ENCODE assay signal across 1 cellular context in the genomic region with DNA sequence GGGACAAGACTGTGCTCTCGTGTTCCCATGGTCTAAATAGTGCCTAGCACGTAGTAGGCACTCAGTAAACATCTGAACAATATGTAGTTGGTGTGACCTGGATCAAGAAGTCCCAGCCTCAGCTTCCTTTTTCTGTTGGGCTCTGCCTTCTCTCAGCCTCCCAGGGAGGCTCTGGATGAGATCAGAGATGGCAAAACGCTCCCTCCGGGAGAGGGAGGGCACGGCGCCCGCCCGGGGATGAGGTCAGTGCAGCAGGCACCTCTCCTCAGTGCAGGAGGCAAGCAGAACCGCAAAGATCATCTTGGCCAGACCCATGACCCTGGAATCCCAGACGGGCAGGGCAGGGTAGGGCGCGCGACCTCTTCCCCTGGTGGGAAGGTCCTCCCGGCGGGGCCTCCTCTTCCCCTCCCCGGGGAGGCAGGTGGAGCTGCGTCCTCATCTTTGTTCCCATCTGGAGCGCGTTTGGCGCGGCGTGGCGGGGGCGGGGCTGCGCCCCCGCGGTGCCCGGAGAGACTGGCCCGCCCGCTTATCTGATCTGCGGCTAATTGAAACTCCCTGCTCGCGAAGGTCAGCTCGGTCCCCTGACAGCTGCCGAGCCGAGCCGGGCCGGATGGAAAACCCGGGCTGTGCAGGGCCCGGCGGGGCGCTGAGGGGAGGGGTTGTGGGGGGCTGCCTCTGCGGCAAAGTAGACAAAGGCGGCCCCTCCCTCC.
A peak's percentile ranks its signal among the peaks of the same experiment; 100 is the strongest.
TF ChIP-seq lines count a peak whose summit lies in the region.

No MANE protein-coding gene starts in this region.

TF ChIP-seq in HepG2, 621 proteins besides CTCF, POLR2A, EP300 and RAD21 (continued from another document and continues in another):
- TF ChIP-seq, protein P1, sequence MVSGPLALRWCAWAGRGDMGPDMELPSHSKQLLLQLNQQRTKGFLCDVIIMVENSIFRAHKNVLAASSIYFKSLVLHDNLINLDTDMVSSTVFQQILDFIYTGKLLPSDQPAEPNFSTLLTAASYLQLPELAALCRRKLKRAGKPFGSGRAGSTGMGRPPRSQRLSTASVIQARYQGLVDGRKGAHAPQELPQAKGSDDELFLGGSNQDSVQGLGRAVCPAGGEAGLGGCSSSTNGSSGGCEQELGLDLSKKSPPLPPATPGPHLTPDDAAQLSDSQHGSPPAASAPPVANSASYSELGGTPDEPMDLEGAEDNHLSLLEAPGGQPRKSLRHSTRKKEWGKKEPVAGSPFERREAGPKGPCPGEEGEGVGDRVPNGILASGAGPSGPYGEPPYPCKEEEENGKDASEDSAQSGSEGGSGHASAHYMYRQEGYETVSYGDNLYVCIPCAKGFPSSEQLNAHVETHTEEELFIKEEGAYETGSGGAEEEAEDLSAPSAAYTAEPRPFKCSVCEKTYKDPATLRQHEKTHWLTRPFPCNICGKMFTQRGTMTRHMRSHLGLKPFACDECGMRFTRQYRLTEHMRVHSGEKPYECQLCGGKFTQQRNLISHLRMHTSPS (CRISPR knock-in tag; IDR thresholded peaks at IDR 0.05; ENCODE audit: low read depth), result peak; percentile 85
- TF ChIP-seq HNRNPL (IDR thresholded peaks at IDR 0.05; ENCODE audit: low read depth, low read length) (peak; percentile 74), NFKBIZ (CRISPR knock-in tag; IDR thresholded peaks at IDR 0.05) (0 out of 2 replicates have a peak, but pooled peaks have one; percentile 21), KDM2A (CRISPR knock-in tag; IDR thresholded peaks at IDR 0.05; ENCODE audit: borderline replicate concordance, low read depth) (peak; percentile 53; the same call in 1 of the 2 replicates), CCDC6 (CRISPR knock-in tag; IDR thresholded peaks at IDR 0.05) (0 out of 2 replicates have a peak, but pooled peaks have one; percentile 41), ZC3H13 (CRISPR knock-in tag; IDR thresholded peaks at IDR 0.05) (no peak), ZNF292 (CRISPR knock-in tag; IDR thresholded peaks at IDR 0.05; ENCODE audit: borderline replicate concordance, low read depth) (peak; percentile 45; the same call in 1 of the 2 replicates), ZNF335 (CRISPR knock-in tag; IDR thresholded peaks at IDR 0.05) (0 out of 2 replicates have a peak, but pooled peaks have one; percentile 38), MED1 (CRISPR knock-in tag; IDR thresholded peaks at IDR 0.05) (no peak), ASH2L (IDR thresholded peaks at IDR 0.05; ENCODE audit: insufficient read length, low read depth, low read length) (peak; percentile 22), ZNF883 (CRISPR knock-in tag; IDR thresholded peaks at IDR 0.05; ENCODE audit: not compliant biosample characterization) (no peak), SAP130 (CRISPR knock-in tag; IDR thresholded peaks at IDR 0.05; ENCODE audit: low read depth) (peak; percentile 77), ZNF205 (CRISPR knock-in tag; IDR thresholded peaks at IDR 0.05) (peak; percentile 45; the same call in 1 of the 2 replicates), ZMAT3 (CRISPR knock-in tag; conservative IDR thresholded peaks at IDR 0.05) (0 out of 2 replicates have a peak, but pooled peaks have one; percentile 49), ELF3 (CRISPR knock-in tag; IDR thresholded peaks at IDR 0.05) (peak; percentile 16; the same call in 1 of the 2 replicates), ETV5 (CRISPR knock-in tag; IDR thresholded peaks at IDR 0.05; ENCODE audit: borderline replicate concordance) (no peak), MAFG (CRISPR knock-in tag; IDR thresholded peaks at IDR 0.05) (no peak), MEIS1 (CRISPR knock-in tag; IDR thresholded peaks at IDR 0.05; ENCODE audit: borderline replicate concordance) (0 out of 2 replicates have a peak, but pooled peaks have one; percentile 29), HNRNPLL (IDR thresholded peaks at IDR 0.05; ENCODE audit: low read depth, low read length, poor library complexity, severe bottlenecking) (peak; percentile 70), ZBTB1 (CRISPR knock-in tag; IDR thresholded peaks at IDR 0.05; ENCODE audit: borderline replicate concordance) (no peak), CENPX (CRISPR knock-in tag; IDR thresholded peaks at IDR 0.05) (no peak), ZFX (CRISPR knock-in tag; IDR thresholded peaks at IDR 0.05; ENCODE audit: low read depth) (peak; percentile 58), ZNF496 (CRISPR knock-in tag; IDR thresholded peaks at IDR 0.05; ENCODE audit: insufficient replicate concordance) (no peak), TP53 (CRISPR knock-in tag; conservative IDR thresholded peaks at IDR 0.05) (no peak), SMC3 (IDR thresholded peaks at IDR 0.05; ENCODE audit: low read length) (no peak)
- TF ChIP-seq, protein P2, sequence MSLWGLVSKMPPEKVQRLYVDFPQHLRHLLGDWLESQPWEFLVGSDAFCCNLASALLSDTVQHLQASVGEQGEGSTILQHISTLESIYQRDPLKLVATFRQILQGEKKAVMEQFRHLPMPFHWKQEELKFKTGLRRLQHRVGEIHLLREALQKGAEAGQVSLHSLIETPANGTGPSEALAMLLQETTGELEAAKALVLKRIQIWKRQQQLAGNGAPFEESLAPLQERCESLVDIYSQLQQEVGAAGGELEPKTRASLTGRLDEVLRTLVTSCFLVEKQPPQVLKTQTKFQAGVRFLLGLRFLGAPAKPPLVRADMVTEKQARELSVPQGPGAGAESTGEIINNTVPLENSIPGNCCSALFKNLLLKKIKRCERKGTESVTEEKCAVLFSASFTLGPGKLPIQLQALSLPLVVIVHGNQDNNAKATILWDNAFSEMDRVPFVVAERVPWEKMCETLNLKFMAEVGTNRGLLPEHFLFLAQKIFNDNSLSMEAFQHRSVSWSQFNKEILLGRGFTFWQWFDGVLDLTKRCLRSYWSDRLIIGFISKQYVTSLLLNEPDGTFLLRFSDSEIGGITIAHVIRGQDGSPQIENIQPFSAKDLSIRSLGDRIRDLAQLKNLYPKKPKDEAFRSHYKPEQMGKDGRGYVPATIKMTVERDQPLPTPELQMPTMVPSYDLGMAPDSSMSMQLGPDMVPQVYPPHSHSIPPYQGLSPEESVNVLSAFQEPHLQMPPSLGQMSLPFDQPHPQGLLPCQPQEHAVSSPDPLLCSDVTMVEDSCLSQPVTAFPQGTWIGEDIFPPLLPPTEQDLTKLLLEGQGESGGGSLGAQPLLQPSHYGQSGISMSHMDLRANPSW (CRISPR knock-in tag; IDR thresholded peaks at IDR 0.05; ENCODE audit: borderline replicate concordance), result 0 out of 2 replicates have a peak, but pooled peaks have one; percentile 56
- TF ChIP-seq, protein P3, sequence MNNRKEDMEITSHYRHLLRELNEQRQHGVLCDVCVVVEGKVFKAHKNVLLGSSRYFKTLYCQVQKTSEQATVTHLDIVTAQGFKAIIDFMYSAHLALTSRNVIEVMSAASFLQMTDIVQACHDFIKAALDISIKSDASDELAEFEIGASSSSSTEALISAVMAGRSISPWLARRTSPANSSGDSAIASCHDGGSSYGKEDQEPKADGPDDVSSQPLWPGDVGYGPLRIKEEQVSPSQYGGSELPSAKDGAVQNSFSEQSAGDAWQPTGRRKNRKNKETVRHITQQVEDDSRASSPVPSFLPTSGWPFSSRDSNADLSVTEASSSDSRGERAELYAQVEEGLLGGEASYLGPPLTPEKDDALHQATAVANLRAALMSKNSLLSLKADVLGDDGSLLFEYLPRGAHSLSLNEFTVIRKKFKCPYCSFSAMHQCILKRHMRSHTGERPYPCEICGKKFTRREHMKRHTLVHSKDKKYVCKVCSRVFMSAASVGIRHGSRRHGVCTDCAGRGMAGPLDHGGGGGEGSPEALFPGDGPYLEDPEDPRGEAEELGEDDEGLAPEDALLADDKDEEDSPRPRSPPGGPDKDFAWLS (CRISPR knock-in tag; IDR thresholded peaks at IDR 0.05; ENCODE audit: borderline replicate concordance), result 0 out of 2 replicates have a peak, but pooled peaks have one; percentile 54
- TF ChIP-seq, protein P4, sequence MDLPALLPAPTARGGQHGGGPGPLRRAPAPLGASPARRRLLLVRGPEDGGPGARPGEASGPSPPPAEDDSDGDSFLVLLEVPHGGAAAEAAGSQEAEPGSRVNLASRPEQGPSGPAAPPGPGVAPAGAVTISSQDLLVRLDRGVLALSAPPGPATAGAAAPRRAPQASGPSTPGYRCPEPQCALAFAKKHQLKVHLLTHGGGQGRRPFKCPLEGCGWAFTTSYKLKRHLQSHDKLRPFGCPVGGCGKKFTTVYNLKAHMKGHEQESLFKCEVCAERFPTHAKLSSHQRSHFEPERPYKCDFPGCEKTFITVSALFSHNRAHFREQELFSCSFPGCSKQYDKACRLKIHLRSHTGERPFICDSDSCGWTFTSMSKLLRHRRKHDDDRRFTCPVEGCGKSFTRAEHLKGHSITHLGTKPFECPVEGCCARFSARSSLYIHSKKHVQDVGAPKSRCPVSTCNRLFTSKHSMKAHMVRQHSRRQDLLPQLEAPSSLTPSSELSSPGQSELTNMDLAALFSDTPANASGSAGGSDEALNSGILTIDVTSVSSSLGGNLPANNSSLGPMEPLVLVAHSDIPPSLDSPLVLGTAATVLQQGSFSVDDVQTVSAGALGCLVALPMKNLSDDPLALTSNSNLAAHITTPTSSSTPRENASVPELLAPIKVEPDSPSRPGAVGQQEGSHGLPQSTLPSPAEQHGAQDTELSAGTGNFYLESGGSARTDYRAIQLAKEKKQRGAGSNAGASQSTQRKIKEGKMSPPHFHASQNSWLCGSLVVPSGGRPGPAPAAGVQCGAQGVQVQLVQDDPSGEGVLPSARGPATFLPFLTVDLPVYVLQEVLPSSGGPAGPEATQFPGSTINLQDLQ (CRISPR knock-in tag; IDR thresholded peaks at IDR 0.05), result no peak
- TF ChIP-seq, protein P5, sequence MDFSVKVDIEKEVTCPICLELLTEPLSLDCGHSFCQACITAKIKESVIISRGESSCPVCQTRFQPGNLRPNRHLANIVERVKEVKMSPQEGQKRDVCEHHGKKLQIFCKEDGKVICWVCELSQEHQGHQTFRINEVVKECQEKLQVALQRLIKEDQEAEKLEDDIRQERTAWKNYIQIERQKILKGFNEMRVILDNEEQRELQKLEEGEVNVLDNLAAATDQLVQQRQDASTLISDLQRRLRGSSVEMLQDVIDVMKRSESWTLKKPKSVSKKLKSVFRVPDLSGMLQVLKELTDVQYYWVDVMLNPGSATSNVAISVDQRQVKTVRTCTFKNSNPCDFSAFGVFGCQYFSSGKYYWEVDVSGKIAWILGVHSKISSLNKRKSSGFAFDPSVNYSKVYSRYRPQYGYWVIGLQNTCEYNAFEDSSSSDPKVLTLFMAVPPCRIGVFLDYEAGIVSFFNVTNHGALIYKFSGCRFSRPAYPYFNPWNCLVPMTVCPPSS (IDR thresholded peaks at IDR 0.05), result no peak
- TF ChIP-seq, protein P6, sequence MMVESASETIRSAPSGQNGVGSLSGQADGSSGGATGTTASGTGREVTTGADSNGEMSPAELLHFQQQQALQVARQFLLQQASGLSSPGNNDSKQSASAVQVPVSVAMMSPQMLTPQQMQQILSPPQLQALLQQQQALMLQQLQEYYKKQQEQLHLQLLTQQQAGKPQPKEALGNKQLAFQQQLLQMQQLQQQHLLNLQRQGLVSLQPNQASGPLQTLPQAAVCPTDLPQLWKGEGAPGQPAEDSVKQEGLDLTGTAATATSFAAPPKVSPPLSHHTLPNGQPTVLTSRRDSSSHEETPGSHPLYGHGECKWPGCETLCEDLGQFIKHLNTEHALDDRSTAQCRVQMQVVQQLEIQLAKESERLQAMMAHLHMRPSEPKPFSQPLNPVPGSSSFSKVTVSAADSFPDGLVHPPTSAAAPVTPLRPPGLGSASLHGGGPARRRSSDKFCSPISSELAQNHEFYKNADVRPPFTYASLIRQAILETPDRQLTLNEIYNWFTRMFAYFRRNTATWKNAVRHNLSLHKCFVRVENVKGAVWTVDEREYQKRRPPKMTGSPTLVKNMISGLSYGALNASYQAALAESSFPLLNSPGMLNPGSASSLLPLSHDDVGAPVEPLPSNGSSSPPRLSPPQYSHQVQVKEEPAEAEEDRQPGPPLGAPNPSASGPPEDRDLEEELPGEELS (CRISPR knock-in tag; IDR thresholded peaks at IDR 0.05), result peak; percentile 26
- TF ChIP-seq, protein P7, sequence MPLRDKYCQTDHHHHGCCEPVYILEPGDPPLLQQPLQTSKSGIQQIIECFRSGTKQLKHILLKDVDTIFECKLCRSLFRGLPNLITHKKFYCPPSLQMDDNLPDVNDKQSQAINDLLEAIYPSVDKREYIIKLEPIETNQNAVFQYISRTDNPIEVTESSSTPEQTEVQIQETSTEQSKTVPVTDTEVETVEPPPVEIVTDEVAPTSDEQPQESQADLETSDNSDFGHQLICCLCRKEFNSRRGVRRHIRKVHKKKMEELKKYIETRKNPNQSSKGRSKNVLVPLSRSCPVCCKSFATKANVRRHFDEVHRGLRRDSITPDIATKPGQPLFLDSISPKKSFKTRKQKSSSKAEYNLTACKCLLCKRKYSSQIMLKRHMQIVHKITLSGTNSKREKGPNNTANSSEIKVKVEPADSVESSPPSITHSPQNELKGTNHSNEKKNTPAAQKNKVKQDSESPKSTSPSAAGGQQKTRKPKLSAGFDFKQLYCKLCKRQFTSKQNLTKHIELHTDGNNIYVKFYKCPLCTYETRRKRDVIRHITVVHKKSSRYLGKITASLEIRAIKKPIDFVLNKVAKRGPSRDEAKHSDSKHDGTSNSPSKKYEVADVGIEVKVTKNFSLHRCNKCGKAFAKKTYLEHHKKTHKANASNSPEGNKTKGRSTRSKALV (CRISPR knock-in tag; IDR thresholded peaks at IDR 0.05), result no peak
